20 cellular contexts compared by ENCODE assay signal in the genomic region with DNA sequence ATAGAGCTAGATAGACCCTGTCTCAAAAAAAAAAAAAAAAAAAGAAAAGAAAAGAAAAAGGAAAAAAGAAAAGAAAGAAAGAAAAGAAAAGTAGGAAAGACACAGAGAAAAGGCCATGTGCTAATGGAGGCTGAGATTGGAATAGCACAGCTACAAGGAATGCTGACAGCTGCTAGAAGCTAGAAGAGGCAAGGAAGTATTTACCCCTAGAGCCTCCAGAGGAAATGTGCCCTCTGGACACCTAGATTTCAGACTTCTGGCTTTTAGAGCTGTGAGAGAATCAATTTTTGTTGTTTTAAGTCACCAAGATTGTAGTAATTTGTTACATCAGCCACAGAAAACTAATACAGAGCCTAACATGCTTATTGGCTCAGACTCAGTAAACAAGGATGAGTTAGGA. TPM values are rescaled to one million over a fixed set of nuclear protein-coding genes. Genes with fewer than 3 reads are reported as not detected.
DNase-seq lines count a peak whose midpoint lies in the region; ATAC-seq and TF ChIP-seq lines count a peak whose summit lies in the region.
"Had no signal": no experiment of that assay in that cellular context is flagged by ENCODE, and none has a peak within 500 bp of the region (broad histone marks: within the 10 kb centered on the region; RNA-seq: fewer than 3 reads in every experiment).

No MANE protein-coding gene starts in this region.

- H4K91ac ChIP-seq in IMR-90 (ENCODE audit: insufficient read depth, low read depth, low read length) (no peak overlapping the region), trophoblast cell (ENCODE audit: low read depth, low read length) (no peak overlapping the region)

- POLR2A ChIA-PET in IMR-90 (lab: Charles Lee; ENCODE audit: unreplicated experiment), result interaction anchor here (0.6 kb wide), 1 partner anchor 151 kb away, joined by 6 read pairs; no protein-coding TSS in a partner anchor

- H2BK5ac ChIP-seq in IMR-90 (ENCODE audit: low read depth, low read length, poor library complexity, severe bottlenecking) (no peak overlapping the region), trophoblast cell (ENCODE audit: low read depth, low read length, poor library complexity) (no peak overlapping the region)

- H4K8ac ChIP-seq in IMR-90 (ENCODE audit: low read depth in 2 of 2, low read length in 2 of 2), result no peak overlapping the region
- H4K8ac ChIP-seq in trophoblast cell (ENCODE audit: low read depth, low read length), result no peak overlapping the region

- peak overlapping the region; percentile 73; the same call in 1 of the 2 replicates for H3K27ac ChIP-seq in IMR-90 (ENCODE audit: insufficient read depth, low read length)
- H3K27ac ChIP-seq in SJCRH30, result peak overlapping the region; percentile 18
- H3K27ac ChIP-seq in trophoblast cell (ENCODE audit: low read depth, low read length), result no peak overlapping the region
- no peak overlapping the region for H3K27ac ChIP-seq in caudate nucleus (ENCODE audit: low read depth, low read length)
- H3K27ac ChIP-seq: SK-N-MC had no signal

- TF ChIP-seq CTCF in IMR-90 (conservative IDR thresholded peaks at IDR 0.05; ENCODE audit: low read depth, low read length), result no peak
- TF ChIP-seq CTCF in fibroblast of pulmonary artery (IDR thresholded peaks at IDR 0.05; ENCODE audit: low read length, missing control alignments), result no peak

- H2AFZ ChIP-seq in IMR-90 (replicated peaks; ENCODE audit: low read length, poor library complexity), result no peak overlapping the region
- no peak overlapping the region for H2AFZ ChIP-seq in trophoblast cell (ENCODE audit: insufficient read depth, low read length, poor library complexity)
- H2AFZ ChIP-seq: PC-9 had no signal

- H3K23ac ChIP-seq in IMR-90 (ENCODE audit: low read depth, low read length) (no peak overlapping the region), trophoblast cell (ENCODE audit: low read length) (no peak overlapping the region)

- dilution Hi-C loops in IMR-90 (cut with HindIII; ENCODE audit: low sequenced_read_pairs, unreplicated experiment), result no loop called here

- no peak overlapping the region for H2AK9ac ChIP-seq in IMR-90 (replicated peaks; ENCODE audit: low read depth, low read length, poor library complexity)

- in situ Hi-C loops in IMR-90 (cut with MboI; ENCODE audit: low sequenced_read_pairs), result no loop called here

- TF ChIP-seq POLR2A in IMR-90 (IDR thresholded peaks at IDR 0.05; ENCODE audit: low read depth, low read length), result no peak

- H3K9me1 ChIP-seq in IMR-90 (ENCODE audit: insufficient read depth, low read length), result no peaks in the 10 kb centered on the region

- no peak for TF ChIP-seq RAD21 in IMR-90 (IDR thresholded peaks at IDR 0.05; ENCODE audit: low read length)

- H3K4me2 ChIP-seq in IMR-90 (ENCODE audit: low read depth, low read length), result no peak overlapping the region
- H3K4me2 ChIP-seq in trophoblast cell (ENCODE audit: low read length), result no peak overlapping the region

- H4K12ac ChIP-seq in trophoblast cell (ENCODE audit: low read depth, low read length), result no peak overlapping the region

- no peak overlapping the region for H2AK5ac ChIP-seq in IMR-90 (ENCODE audit: low read depth, low read length)
- H2AK5ac ChIP-seq in trophoblast cell (ENCODE audit: low read length), result no peak overlapping the region

- no peak overlapping the region for H2BK20ac ChIP-seq in IMR-90 (ENCODE audit: low read depth, low read length)

- H3K56ac ChIP-seq in IMR-90 (ENCODE audit: extremely low read depth, insufficient read depth, low read length), result no peak overlapping the region

- no peak for DNase-seq in IMR-90
- peak; percentile 35 to 77 for DNase-seq in SJCRH30
- peak; percentile 18 for DNase-seq in fibroblast of pulmonary artery (ENCODE audit: low read depth)
- peak in 1 of 2 donors; percentile 50 for DNase-seq in trophoblast cell
- no peak for DNase-seq in left ventricle myocardium superior
- no peak for DNase-seq in caudate nucleus (lab: John Stamatoyannopoulos, UW)
- DNase-seq: BE2C, DND-41, H9, KG1, NCI-H1694, NCI-H2081 treated with DMSO at 0.1 percent for 48 hours, NCI-H446 treated with DMSO at 0.1 percent for 48 hours, NCI-H526 treated with DMSO at 0.1 percent for 48 hours, PC-9, SHP77, SW 1271 had no signal

- H3K4me1 ChIP-seq in IMR-90 (ENCODE audit: control insufficient read depth, insufficient read depth, low read length) (peaks cover 15% of the 10 kb centered on the region), SJCRH30 (peaks cover 27% of the 10 kb centered on the region), trophoblast cell (ENCODE audit: control insufficient read depth in 1 of 2, insufficient read depth in 2 of 2, low read length in 2 of 2) (peaks cover 12 to 28% of the 10 kb centered on the region in 2 experiments)
- H3K4me1 ChIP-seq: BE2C had no signal

- H4K20me1 ChIP-seq in IMR-90 (ENCODE audit: insufficient read depth, low read length), result no peaks in the 10 kb centered on the region

- intact Hi-C loops in IMR-90 (cut with micrococcal nuclease), result loop anchor here (5.0 kb wide), 1 partner anchor 45 kb away; no protein-coding TSS in a partner anchor
- intact Hi-C loops in left ventricle myocardium superior (cut with micrococcal nuclease), result no loop called here

- CTCF ChIA-PET in IMR-90 (lab: Yijun Ruan, JAX), result no interaction called here

- no peaks in the 10 kb centered on the region for H3K36me3 ChIP-seq in IMR-90 (ENCODE audit: control insufficient read depth, insufficient read depth, low read length)
- no peaks in the 10 kb centered on the region for H3K36me3 ChIP-seq in SJCRH30
- no peaks in the 10 kb centered on the region for H3K36me3 ChIP-seq in trophoblast cell (ENCODE audit: control insufficient read depth in 1 of 2, insufficient read depth in 2 of 2, low read length in 2 of 2)
- H3K36me3 ChIP-seq: BE2C had no signal

- H2BK15ac ChIP-seq in IMR-90 (ENCODE audit: low read depth, low read length), result no peak overlapping the region; the same call in 2 of the 3 replicates

- H3K9me3 ChIP-seq in IMR-90 (ENCODE audit: control insufficient read depth, insufficient read depth, low read length) (no peaks in the 10 kb centered on the region), SJCRH30 (replicated peaks) (no peaks in the 10 kb centered on the region), trophoblast cell (ENCODE audit: insufficient read depth, low read depth, low read length) (no peaks in the 10 kb centered on the region)
- H3K9me3 ChIP-seq: BE2C had no signal

- H3K14ac ChIP-seq in IMR-90 (replicated peaks; ENCODE audit: low read depth, low read length), result no peak overlapping the region
- H3K14ac ChIP-seq in trophoblast cell (ENCODE audit: low read length), result no peak overlapping the region

- H2BK120ac ChIP-seq in IMR-90 (ENCODE audit: low read depth, low read length) (no peak overlapping the region), trophoblast cell (ENCODE audit: insufficient read depth, low read length, poor library complexity) (peak overlapping the region; percentile 34)

- H3K79me1 ChIP-seq in IMR-90 (ENCODE audit: low read depth in 1 of 2, low read length in 2 of 2), result no peaks in the 10 kb centered on the region
- H3K79me1 ChIP-seq in trophoblast cell (ENCODE audit: low read length), result peaks cover 5% of the 10 kb centered on the region

- peaks cover 20% of the 10 kb centered on the region for H3K27me3 ChIP-seq in IMR-90 (ENCODE audit: control insufficient read depth, insufficient read depth, low read length)
- no peaks in the 10 kb centered on the region for H3K27me3 ChIP-seq in SJCRH30
- no peaks in the 10 kb centered on the region for H3K27me3 ChIP-seq in trophoblast cell (ENCODE audit: insufficient read depth, low read length)
- H3K27me3 ChIP-seq: BE2C had no signal

- no peaks in the 10 kb centered on the region for H3K79me2 ChIP-seq in trophoblast cell (ENCODE audit: control insufficient read depth, insufficient read depth, low read length, poor library complexity)

- H3K9ac ChIP-seq in IMR-90 (ENCODE audit: low read depth, low read length), result no peak overlapping the region
- no peak overlapping the region for H3K9ac ChIP-seq in trophoblast cell (ENCODE audit: low read length)

- H3K18ac ChIP-seq in IMR-90 (ENCODE audit: low read depth, low read length) (peak overlapping the region; percentile 31), trophoblast cell (ENCODE audit: low read length) (no peak overlapping the region)

- no peak overlapping the region for H3K4ac ChIP-seq in IMR-90 (ENCODE audit: low read depth, low read length)
- H3K4ac ChIP-seq in trophoblast cell (ENCODE audit: low read depth, low read length), result no peak overlapping the region

- ATAC-seq in IMR-90 (ENCODE audit: low read depth) (peak; percentile 45; the same call in 1 of the 2 replicates), GM21529 (IDR thresholded peaks at IDR 0.05; ENCODE audit: unreplicated experiment) (no peak), left ventricle myocardium superior (no peak)
- ATAC-seq: GM12878 had no signal

- no peak overlapping the region for H3K4me3 ChIP-seq in IMR-90 (ENCODE audit: insufficient read depth, low read depth, low read length)
- no peak overlapping the region for H3K4me3 ChIP-seq in SJCRH30
- H3K4me3 ChIP-seq in fibroblast of pulmonary artery (replicated peaks; ENCODE audit: low read depth, low read length), result no peak overlapping the region
- no peak overlapping the region for H3K4me3 ChIP-seq in trophoblast cell (ENCODE audit: low read depth, low read length)
- H3K4me3 ChIP-seq: GM12878, PC-9, SK-N-MC had no signal

- no peak overlapping the region for H2BK12ac ChIP-seq in trophoblast cell (ENCODE audit: low read length)

- H4K5ac ChIP-seq in IMR-90 (ENCODE audit: low read depth, low read length), result peak overlapping the region; percentile 62; the same call in 1 of the 2 replicates

- no TSS peak for BruUV-seq in IMR-90 (replicated peaks; lab: Mats Ljungman, UMichigan)

TF ChIP-seq in IMR-90, 13 proteins besides CTCF, POLR2A, EP300 and RAD21:
- no peak for TF ChIP-seq NFE2L2 (IDR thresholded peaks at IDR 0.05; ENCODE audit: low read depth, low read length)

RNA-seq across cellular contexts. Expression of a gene that starts 33.2 kb away (rescaled TPM):
- 29.6 and 38.0 TPM in 2 replicates for total RNA-seq in IMR-90 (2012; rRNA removed)
- 14.1 and 15.3 TPM in 2 replicates for polyA plus RNA-seq in IMR-90 (2012; rRNA removed)
- polyA plus RNA-seq in IMR-90 (2012; cell fraction: cytosol; rRNA removed), result 4.0 and 5.7 TPM in 2 replicates
- 1.5 and 12.9 TPM in 2 replicates for polyA plus RNA-seq in IMR-90 (2012; cell fraction: nucleus; rRNA removed; ENCODE audit: low replicate concordance)
- 47.1 and 51.2 TPM in 2 replicates for total RNA-seq in SJCRH30 (2014; rRNA removed; shearing (Covaris generic))
- 15.8 and 16.5 TPM in 2 replicates for polyA plus RNA-seq in trophoblast cell (2013)
- total RNA-seq in left ventricle myocardium superior, result 8.4 TPM

Comparison
In these comparisons a context has a peak if more than half of its experiments do, and no peak if none do; other contexts are left out.
1. DNase-seq: peak in SJCRH30 (2 of 2) and fibroblast of pulmonary artery (single experiment); none in IMR-90 (single experiment), left ventricle myocardium superior (single experiment) and caudate nucleus (0 of 61).
2. H3K27ac ChIP-seq: peak in IMR-90 (single experiment) and SJCRH30 (single experiment); none in trophoblast cell (single experiment) and caudate nucleus (single experiment).